Comparison of ENCODE assay signal across 1 cellular context in the genomic region with DNA sequence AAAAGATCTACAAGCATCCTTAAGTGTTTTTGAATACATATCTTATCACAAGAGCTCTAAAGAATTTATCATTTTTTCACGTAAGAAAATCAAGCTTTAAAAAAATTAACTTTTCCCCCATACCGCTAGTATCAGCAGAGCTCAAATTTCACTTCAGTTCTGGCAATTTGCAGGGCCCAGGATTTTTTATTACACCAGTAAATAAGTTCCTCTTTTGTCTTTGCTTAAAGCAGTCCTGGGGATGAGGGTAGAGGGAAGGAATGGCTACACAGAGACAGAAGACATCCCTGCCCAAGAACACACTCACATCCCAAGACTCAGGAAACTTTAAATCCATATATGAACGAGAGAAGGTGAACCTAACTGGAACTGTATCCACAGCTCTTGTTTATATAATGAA.
TF ChIP-seq lines count a peak whose summit lies in the region.

No MANE protein-coding gene starts in this region.

TF ChIP-seq in GM12878, 131 proteins besides CTCF, POLR2A, EP300 and RAD21:
- TF ChIP-seq ZNF217 (IDR thresholded peaks at IDR 0.05) = no peak
- no peak for TF ChIP-seq ZBTB40 (IDR thresholded peaks at IDR 0.05; ENCODE audit: borderline replicate concordance)
- TF ChIP-seq NRF1 (conservative IDR thresholded peaks at IDR 0.05; ENCODE audit: low read depth, low read length) = no peak
- TF ChIP-seq BHLHE40 (IDR thresholded peaks at IDR 0.05; ENCODE audit: borderline replicate concordance in 1 of 2, low read depth in 2 of 2, low read length in 1 of 2) = no peak
- no peak for TF ChIP-seq FOS (IDR thresholded peaks at IDR 0.05; ENCODE audit: borderline replicate concordance, extremely low read depth, insufficient read length)
